ENCODE assay signal across 8 cellular contexts in genomic region chr6:111478749-111479148, GRCh38. TPM values are rescaled to one million over a fixed set of nuclear protein-coding genes. Genes with fewer than 3 reads are reported as not detected.
DNase-seq lines count a peak whose midpoint lies in the region; ATAC-seq and TF ChIP-seq lines count a peak whose summit lies in the region.

No MANE protein-coding gene starts in this region.

- H3K27me3 ChIP-seq in endocrine pancreas (ENCODE audit: control insufficient read depth, insufficient read depth, low read length) = no peaks in the 10 kb centered on the region
- peaks cover 55% of the 10 kb centered on the region for H3K27me3 ChIP-seq in neural progenitor cell

- H3K9me3 Mint-ChIP-seq in HFFc6 (no peaks in the 10 kb centered on the region), neural progenitor cell (no peaks in the 10 kb centered on the region)

- peaks cover 42% of the 10 kb centered on the region for H3F3A ChIP-seq in neural progenitor cell (ENCODE audit: low read depth)

- H3K4me3 Mint-ChIP-seq in HFFc6 (peak overlapping the region; percentile 99), neural progenitor cell (no peak overlapping the region)

- no peak for ATAC-seq in mucosa of descending colon

- H3K27ac Mint-ChIP-seq in HFFc6 = peak overlapping the region; percentile 77
- H3K27ac Mint-ChIP-seq in neural progenitor cell = no peak overlapping the region

- H3K9ac ChIP-seq in endocrine pancreas (ENCODE audit: control insufficient read depth, insufficient read depth, low read length) (no peak overlapping the region), neural progenitor cell (no peak overlapping the region)

- H3K36me3 Mint-ChIP-seq in HFFc6 (ENCODE audit: low read depth) = peaks cover 11% of the 10 kb centered on the region
- H3K36me3 Mint-ChIP-seq in neural progenitor cell = no peaks in the 10 kb centered on the region

- H3K79me2 ChIP-seq in neural progenitor cell (ENCODE audit: low read depth) = peaks cover 77% of the 10 kb centered on the region

- peak; percentile 61 for DNase-seq in NCI-H2107 treated with DMSO at 0.1 percent for 48 hours (lab: John Stamatoyannopoulos, UW; ENCODE audit: unreplicated experiment)
- DNase-seq in NCI-H2107 (lab: John Stamatoyannopoulos, UW) = no peak
- DNase-seq in HFFc6 = peak; percentile 60
- peak; percentile 80 for DNase-seq in NOMO-1 treated with DMSO at 0.1 percent for 48 hours (lab: John Stamatoyannopoulos, UW; ENCODE audit: unreplicated experiment)
- DNase-seq in neural progenitor cell (ENCODE audit: low spot score) = peak; percentile 88
- DNase-seq in mucosa of descending colon = no peak
- DNase-seq in activated CD4-positive, alpha-beta T cell treated with anti-CD3 and anti-CD28 coated beads for 4 hours = no peak

- peaks cover 3% of the 10 kb centered on the region; the same call in 1 of the 2 replicates for H3K27me3 Mint-ChIP-seq in HFFc6 (ENCODE audit: insufficient read depth)
- no peaks in the 10 kb centered on the region for H3K27me3 Mint-ChIP-seq in neural progenitor cell (ENCODE audit: insufficient read depth, low read depth)

- H3K4me2 ChIP-seq in neural progenitor cell = peak overlapping the region; percentile 52

- H3K36me3 ChIP-seq in endocrine pancreas (ENCODE audit: control insufficient read depth, insufficient read depth, low read length) = no peaks in the 10 kb centered on the region
- H3K36me3 ChIP-seq in neural progenitor cell = no peaks in the 10 kb centered on the region
- no peaks in the 10 kb centered on the region for H3K36me3 ChIP-seq in mucosa of descending colon (ENCODE audit: low read depth)

- H4K20me1 ChIP-seq in neural progenitor cell (ENCODE audit: low read depth) = peaks cover 77% of the 10 kb centered on the region

- intact Hi-C loops in mucosa of descending colon (cut with DNase I, micrococcal nuclease) = loop anchor here in 1 of 2 donors (10.0 kb wide), 1 partner anchor 224 kb away; a partner anchor contains a TSS

- no peak overlapping the region for H2AFZ ChIP-seq in neural progenitor cell (replicated peaks)

- H3K4me3 ChIP-seq in endocrine pancreas (ENCODE audit: control insufficient read depth, insufficient read depth, low read length) (peak overlapping the region; percentile 20), neural progenitor cell (peak overlapping the region; percentile 12), mucosa of descending colon (no peak overlapping the region)

- H3K9me3 ChIP-seq in endocrine pancreas (ENCODE audit: control insufficient read depth, low read length) = no peaks in the 10 kb centered on the region
- H3K9me3 ChIP-seq in neural progenitor cell (ENCODE audit: low read depth) = no peaks in the 10 kb centered on the region
- no peaks in the 10 kb centered on the region for H3K9me3 ChIP-seq in mucosa of descending colon

- TF ChIP-seq CTCF in HFFc6 (IDR thresholded peaks at IDR 0.05) (peak; percentile 61), neural progenitor cell (IDR thresholded peaks at IDR 0.05) (peak; percentile 46), mucosa of descending colon (IDR thresholded peaks at IDR 0.05) (no peak)

- H3K4me1 ChIP-seq in endocrine pancreas (ENCODE audit: control insufficient read depth, insufficient read depth, low read length) (peaks cover 37% of the 10 kb centered on the region), neural progenitor cell (peaks cover 41% of the 10 kb centered on the region), mucosa of descending colon (ENCODE audit: low read depth) (peaks cover 7% of the 10 kb centered on the region)

- H3K4me1 Mint-ChIP-seq in HFFc6 (ENCODE audit: low read depth) (peaks cover 62% of the 10 kb centered on the region), neural progenitor cell (peaks cover 41% of the 10 kb centered on the region)

- no peak overlapping the region for H3K27ac ChIP-seq in neural progenitor cell

RNA-seq across cellular contexts. Expression of gene REV3L, which starts 4.3 kb away (rescaled TPM):
- 10 to 100 TPM; 22.4 to 36.3 (median 31.2) TPM for total RNA-seq in HFFc6 (2021; fragmentation: NEBNext Ultra II Directional; extraction: Animal tissue kit (Norgen Biotek cat#: 25700))
- 14.0 and 23.5 TPM in 2 replicates for total RNA-seq in neural progenitor cell (ENCODE audit: low replicate concordance)
- total RNA-seq in mucosa of descending colon = 10 to 100 TPM; 17.7 to 56.4 (median 20.7) TPM

Comparison
In these comparisons a context has a peak if more than half of its experiments do, and no peak if none do; other contexts are left out.
1. DNase-seq: peak in NCI-H2107 treated with DMSO at 0.1 percent for 48 hours (single experiment), HFFc6 (single experiment), NOMO-1 treated with DMSO at 0.1 percent for 48 hours (single experiment) and neural progenitor cell (single experiment); none in NCI-H2107 (single experiment), mucosa of descending colon (0 of 3) and activated CD4-positive, alpha-beta T cell treated with anti-CD3 and anti-CD28 coated beads for 4 hours (0 of 2).